15 cellular contexts compared by ENCODE assay signal in genomic region chr14:32472081-32472480, GRCh38.
DNase-seq lines count a peak whose midpoint lies in the region; ATAC-seq and TF ChIP-seq lines count a peak whose summit lies in the region.
"Had no signal": no experiment of that assay in that cellular context is flagged by ENCODE, and none has a peak within 500 bp of the region (broad histone marks: within the 10 kb centered on the region; RNA-seq: fewer than 3 reads in every experiment).

No MANE protein-coding gene starts in this region.

- H3K36me3 ChIP-seq in esophagus muscularis mucosa (no peaks in the 10 kb centered on the region), tibial nerve (no peaks in the 10 kb centered on the region)
- H3K36me3 ChIP-seq: pancreas, stomach had no signal

- no peak for TF ChIP-seq EP300 in esophagus muscularis mucosa (IDR thresholded peaks at IDR 0.05)
- no peak for TF ChIP-seq EP300 in tibial nerve (IDR thresholded peaks at IDR 0.05)

- no peaks in the 10 kb centered on the region for H3K9me3 ChIP-seq in esophagus muscularis mucosa
- no peaks in the 10 kb centered on the region for H3K9me3 ChIP-seq in tibial nerve
- H3K9me3 ChIP-seq: pancreas, stomach had no signal

- peak overlapping the region in 1 of 3 experiments; percentile 12 for H3K4me3 Mint-ChIP-seq in nephron

- H3K27me3 ChIP-seq in esophagus muscularis mucosa = no peaks in the 10 kb centered on the region
- no peaks in the 10 kb centered on the region for H3K27me3 ChIP-seq in tibial nerve
- H3K27me3 ChIP-seq: pancreas, stomach had no signal

- WGBS in esophagus muscularis mucosa = 100% methylated on average over 1 of the region's 1 CpG
- 29 to 46% methylated on average over 1 of the region's 1 CpG for WGBS in tibial nerve, 2 donors

- H3K4me1 ChIP-seq in esophagus muscularis mucosa (peaks cover 50 to 85% (median 77%) of the 10 kb centered on the region in 4 donors), tibial nerve (peaks cover 0 to 40% (median 13%) of the 10 kb centered on the region in 4 donors)

- H3K27me3 Mint-ChIP-seq in nephron (ENCODE audit: low read depth) = no peaks in the 10 kb centered on the region

- no peak for TF ChIP-seq POLR2A in esophagus muscularis mucosa (IDR thresholded peaks at IDR 0.05; ENCODE audit: low read depth)
- no peak for TF ChIP-seq POLR2A in tibial nerve (IDR thresholded peaks at IDR 0.05)

- TF ChIP-seq CTCF in esophagus muscularis mucosa (IDR thresholded peaks at IDR 0.05) = no peak
- TF ChIP-seq CTCF in nephron (IDR thresholded peaks at IDR 0.05; ENCODE audit: unreplicated experiment in 3 of 3) = no peak
- TF ChIP-seq CTCF in tibial nerve (IDR thresholded peaks at IDR 0.05) = no peak

- no peaks in the 10 kb centered on the region for H3K36me3 Mint-ChIP-seq in nephron (ENCODE audit: low read depth)

- H3K4me3 ChIP-seq in esophagus muscularis mucosa (no peak overlapping the region), tibial nerve (no peak overlapping the region)
- H3K4me3 ChIP-seq: pancreas, stomach had no signal

- ATAC-seq in HG03095 (IDR thresholded peaks at IDR 0.05; ENCODE audit: unreplicated experiment) = no peak

- peak overlapping the region; percentile 82 to 93 (median 84) for H3K27ac Mint-ChIP-seq in nephron

- peaks cover 52% of the 10 kb centered on the region for H3K4me1 Mint-ChIP-seq in nephron

- no peaks in the 10 kb centered on the region for H3K9me3 Mint-ChIP-seq in nephron

- peak; percentile 28 for DNase-seq in NCI-H1694 treated with DMSO at 0.1 percent for 48 hours (lab: John Stamatoyannopoulos, UW)
- DNase-seq in NCI-H1694 (lab: John Stamatoyannopoulos, UW) = no peak
- no peak for DNase-seq in esophagus muscularis mucosa (ENCODE audit: extremely low spot score)
- DNase-seq in tibial nerve (ENCODE audit: low spot score in 2 of 2) = no peak
- no peak for DNase-seq in epidermal melanocyte (ENCODE audit: insufficient read length, low spot score)
- no peak for DNase-seq in NCI-H1417 treated with DMSO at 0.1 percent for 48 hours (lab: John Stamatoyannopoulos, UW)
- DNase-seq: activated CD4-positive, alpha-beta T cell treated with anti-CD3 and anti-CD28 coated beads, Interleukin-2, amount 50 U/mL, for 48 hours; activated gamma-delta T cell treated with Interleukin-2 at 50 U/mL for 16 hours; cortex of kidney; pancreas; stomach; T1000 had no signal

- H3K27ac ChIP-seq in esophagus muscularis mucosa (replicated peaks in 1 of 4) = peak overlapping the region; percentile 73 to 84 (median 77)
- peak overlapping the region; percentile 33 to 84 (median 57) for H3K27ac ChIP-seq in tibial nerve
- H3K27ac ChIP-seq: 22Rv1 had no signal

- intact Hi-C loops in esophagus muscularis mucosa (cut with DNase I) = loop anchor here (2.0 to 5.0 kb wide), 2 partner anchors 41 to 395 kb away; partner anchors contain the start of gene ARHGAP5
